In the genomic region with DNA sequence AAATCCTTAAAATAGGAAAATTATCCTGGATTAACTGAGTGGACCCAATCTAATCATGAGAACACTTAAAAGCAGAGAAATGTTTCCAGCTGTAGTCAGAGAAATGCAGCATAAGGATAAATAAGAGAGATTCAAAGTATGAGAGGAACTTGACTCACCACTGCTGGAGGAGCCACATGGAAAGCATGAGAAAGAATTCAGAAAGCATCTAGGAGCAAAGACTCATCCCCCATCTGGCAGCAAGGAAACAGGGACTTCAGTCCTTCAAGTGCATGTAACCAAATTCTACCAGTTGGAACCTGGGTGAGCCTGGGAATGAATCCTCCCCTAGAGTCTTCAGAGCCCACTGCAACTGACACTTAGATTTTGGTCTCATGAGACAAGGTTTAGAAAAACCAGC, we compare ENCODE assay signal across 12 cellular contexts. TPM values are rescaled to one million over a fixed set of nuclear protein-coding genes. Genes with fewer than 3 reads are reported as not detected.
DNase-seq lines count a peak whose midpoint lies in the region; ATAC-seq and TF ChIP-seq lines count a peak whose summit lies in the region.
"Had no signal": no experiment of that assay in that cellular context is flagged by ENCODE, and none has a peak within 500 bp of the region (broad histone marks: within the 10 kb centered on the region; RNA-seq: fewer than 3 reads in every experiment).

No MANE protein-coding gene starts in this region.

- TF ChIP-seq EP300 in esophagus muscularis mucosa (IDR thresholded peaks at IDR 0.05) = no peak

- DNase-seq in EH (ENCODE audit: low read depth) (peak; percentile 95), NCI-H524 (lab: John Stamatoyannopoulos, UW) (peak; percentile 68 to 70), esophagus muscularis mucosa (ENCODE audit: extremely low spot score) (no peak), omental fat pad (ENCODE audit: low spot score) (no peak)
- DNase-seq in activated naive CD4-positive, alpha-beta T cell treated with Interleukin-2 at 50 U/mL for 16 hours = no peak
- DNase-seq: activated CD4-positive, alpha-beta T cell treated with anti-CD3 and anti-CD28 coated beads, Interleukin-2, amount 50 U/mL, for 4 hours; caudate nucleus; hypothalamus; PC-9 had no signal

- peak overlapping the region in 3 of 4 donors; percentile 5 to 14 (median 13) for H3K27ac ChIP-seq in esophagus muscularis mucosa (replicated peaks in 1 of 4)
- H3K27ac ChIP-seq: PC-9 had no signal

- no peaks in the 10 kb centered on the region for H3K27me3 ChIP-seq in esophagus muscularis mucosa

- no peak for TF ChIP-seq POLR2A in esophagus muscularis mucosa (IDR thresholded peaks at IDR 0.05; ENCODE audit: low read depth)

- intact Hi-C loops in esophagus muscularis mucosa (cut with DNase I) = loop anchor here (5.0 kb wide), 2 partner anchors 167 to 242 kb away; no protein-coding TSS in a partner anchor

- H3K4me1 ChIP-seq in esophagus muscularis mucosa = peaks cover 11 to 47% (median 39%) of the 10 kb centered on the region in 4 donors

- no peaks in the 10 kb centered on the region for H3K9me3 ChIP-seq in esophagus muscularis mucosa

- ATAC-seq in omental fat pad (ENCODE audit: low FRiP score) (peak; percentile 8), HG02678 (IDR thresholded peaks at IDR 0.05; ENCODE audit: unreplicated experiment) (no peak), HG03457 (IDR thresholded peaks at IDR 0.05; ENCODE audit: unreplicated experiment) (no peak), HG03378 (IDR thresholded peaks at IDR 0.05; ENCODE audit: unreplicated experiment) (no peak)

- peaks cover 0 to 8% (median 2%) of the 10 kb centered on the region in 4 donors for H3K36me3 ChIP-seq in esophagus muscularis mucosa

- TF ChIP-seq CTCF in esophagus muscularis mucosa (IDR thresholded peaks at IDR 0.05) (no peak), omental fat pad (IDR thresholded peaks at IDR 0.05) (no peak)

- no peak overlapping the region for H3K4me3 ChIP-seq in esophagus muscularis mucosa
- H3K4me3 ChIP-seq: PC-9 had no signal

RNA-seq across cellular contexts. Expression of gene RNF146, which starts 33.7 kb away (rescaled TPM):
- total RNA-seq in esophagus muscularis mucosa (10 to 100 TPM; 48.7 to 57.7 (median 54.8) TPM), omental fat pad (10 to 100 TPM; 49.4 to 96.8 (median 62.4) TPM)

RNA-seq across cellular contexts. Expression of gene ECHDC1, which starts 43.0 kb away (rescaled TPM):
- total RNA-seq in esophagus muscularis mucosa = 10 to 100 TPM; 42.5 to 70.6 (median 57.9) TPM
- 10 to 100 TPM; 46.2 to 60.9 (median 60.2) TPM for total RNA-seq in omental fat pad

Comparison
In these comparisons a context has a peak if more than half of its experiments do, and no peak if none do; other contexts are left out.
1. DNase-seq: peak in EH (single experiment) and NCI-H524 (2 of 2); none in esophagus muscularis mucosa (single experiment), omental fat pad (single experiment) and activated naive CD4-positive, alpha-beta T cell treated with Interleukin-2 at 50 U/mL for 16 hours (single experiment).